Comparison of ENCODE assay signal across 27 cellular contexts in the genomic region with DNA sequence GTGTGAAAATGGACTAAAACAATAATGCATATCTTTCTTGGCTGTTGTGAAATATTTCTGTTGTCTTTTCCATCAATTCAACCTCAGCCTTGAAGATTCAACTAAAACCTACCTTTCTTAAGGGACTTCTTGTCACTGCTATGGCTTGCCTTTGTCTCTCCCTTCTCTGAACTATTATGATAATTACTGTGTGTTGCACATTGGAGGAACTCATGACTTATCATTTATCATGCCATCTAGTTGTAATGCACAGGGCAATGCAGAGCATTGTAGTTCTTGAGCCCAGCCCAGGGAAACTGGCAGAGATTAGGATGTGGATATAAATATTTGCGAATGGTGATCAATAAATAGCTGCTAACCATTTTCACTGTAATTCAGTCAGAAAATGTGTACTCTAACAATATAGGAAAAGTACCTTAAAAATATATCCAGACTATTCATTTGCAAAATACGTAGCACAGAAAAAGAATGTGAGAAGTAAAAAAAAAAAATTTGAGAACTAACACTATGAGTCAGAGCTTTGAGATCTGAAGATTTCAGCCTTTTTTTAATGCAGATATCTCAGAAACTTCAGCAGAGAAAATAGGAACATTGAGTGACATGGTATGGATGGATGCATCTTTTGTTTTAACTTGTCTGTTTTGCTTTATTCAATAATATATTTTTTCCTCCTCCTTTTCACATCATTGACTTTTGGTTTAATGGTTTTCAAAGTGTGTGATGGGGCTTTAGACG.
"Had no signal": no experiment of that assay in that cellular context is flagged by ENCODE, and none has a peak within 500 bp of the region (broad histone marks: within the 10 kb centered on the region; RNA-seq: fewer than 3 reads in every experiment).

No MANE protein-coding gene starts in this region.

- H3K27me3 Mint-ChIP-seq: activated CD4-positive, alpha-beta T cell treated with anti-CD3 and anti-CD28 coated beads, Interleukin-2, amount 10 ng/mL, durations not matched to agents 24 days and 14 days; effector memory CD8-positive, alpha-beta T cell had no signal

- H3K9me3 Mint-ChIP-seq: activated CD4-positive, alpha-beta memory T cell treated with anti-CD3 and anti-CD28 coated beads for 36 hours; activated CD4-positive, alpha-beta T cell treated with anti-CD3 and anti-CD28 coated beads, Interleukin-2, amount 10 ng/mL, durations not matched to agents 24 days and 14 days; activated T-cell treated with anti-CD3 and anti-CD28 coated beads, Interleukin-2, amount 50 U/mL, for 4 hours; activated T-helper 17 cell treated with anti-CD3 and anti-CD28 coated beads, Interleukin-2, amount 50 U/mL, for 72 hours had no signal

- H3K4me3 ChIP-seq: adrenal gland, body of pancreas, esophagus muscularis mucosa had no signal

- H3K27me3 ChIP-seq: body of pancreas, foreskin keratinocyte had no signal

- FAIRE-seq: colon had no signal

- H3K4me1 Mint-ChIP-seq: activated CD4-positive, alpha-beta T cell treated with anti-CD3 and anti-CD28 coated beads for 36 hours; activated CD4-positive, alpha-beta T cell treated with anti-CD3 and anti-CD28 coated beads, Interleukin-2, amount 10 ng/mL, durations not matched to agents 24 days and 14 days; activated T-helper 17 cell treated with anti-CD3 and anti-CD28 coated beads, Interleukin-2, amount 50 U/mL, for 72 hours had no signal

- H3K36me3 ChIP-seq: adrenal gland, esophagus muscularis mucosa had no signal

- H3K4me1 ChIP-seq: adrenal gland, body of pancreas, esophagus muscularis mucosa, foreskin keratinocyte had no signal

- ATAC-seq: activated CD4-positive, alpha-beta T cell treated with anti-CD3 and anti-CD28 coated beads for 36 hours; activated T-cell treated with anti-CD3 and anti-CD28 coated beads, Interleukin-2, amount 50 U/mL, for 4 hours; activated T-helper 17 cell treated with anti-CD3 and anti-CD28 coated beads, Interleukin-2, amount 50 U/mL, for 72 hours; body of pancreas; effector memory CD8-positive, alpha-beta T cell; foreskin keratinocyte had no signal

- H3K27ac ChIP-seq: adrenal gland, body of pancreas, esophagus muscularis mucosa, foreskin keratinocyte had no signal

- DNase-seq: activated CD4-positive, alpha-beta memory T cell treated with anti-CD3 and anti-CD28 coated beads for 36 hours; activated CD4-positive, alpha-beta T cell treated with anti-CD3 and anti-CD28 coated beads for 36 hours; activated CD4-positive, alpha-beta T cell treated with anti-CD3 and anti-CD28 coated beads, Interleukin-2, amount 10 ng/mL, durations not matched to agents 24 days and 14 days; activated CD4-positive, CD25-positive, alpha-beta regulatory T cell; activated CD4-positive, CD25-positive, alpha-beta regulatory T cell treated with anti-CD3 and anti-CD28 coated beads, Interleukin-2, amount 50 U/mL, for 72 hours; activated effector memory CD4-positive, alpha-beta T cell treated with Interleukin-2 at 50 U/mL for 16 hours; activated gamma-delta T cell treated with Interleukin-2 at 50 U/mL for 16 hours; activated naive CD4-positive, alpha-beta T cell treated with anti-CD3 and anti-CD28 coated beads, Interleukin-2, amount 50 U/mL, for 16 hours; activated naive CD4-positive, alpha-beta T cell treated with Interleukin-2 at 50 U/mL for 16 hours; activated T-cell treated with anti-CD3 and anti-CD28 coated beads, Interleukin-2, amount 50 U/mL, for 4 hours; adrenal gland; amygdala; aorta; body of pancreas; caudate nucleus; cortex of kidney; dermis blood vessel endothelial cell; effector CD4-positive, alpha-beta T cell; effector memory CD8-positive, alpha-beta T cell; erythroblast; foreskin keratinocyte; head of caudate nucleus; T-helper 2 cell had no signal

- H3K9me3 ChIP-seq: adrenal gland, body of pancreas, esophagus muscularis mucosa had no signal

- H3K27ac Mint-ChIP-seq: activated CD4-positive, alpha-beta memory T cell treated with anti-CD3 and anti-CD28 coated beads for 36 hours; activated CD4-positive, alpha-beta T cell treated with anti-CD3 and anti-CD28 coated beads for 36 hours; activated CD4-positive, alpha-beta T cell treated with anti-CD3 and anti-CD28 coated beads, Interleukin-2, amount 10 ng/mL, durations not matched to agents 24 days and 14 days; activated naive CD8-positive, alpha-beta T cell; activated T-helper 17 cell treated with anti-CD3 and anti-CD28 coated beads, Interleukin-2, amount 50 U/mL, for 72 hours; effector memory CD8-positive, alpha-beta T cell had no signal

- H3K4me3 Mint-ChIP-seq: activated CD4-positive, alpha-beta memory T cell treated with anti-CD3 and anti-CD28 coated beads for 36 hours; activated CD4-positive, alpha-beta T cell treated with anti-CD3 and anti-CD28 coated beads for 36 hours; activated CD4-positive, alpha-beta T cell treated with anti-CD3 and anti-CD28 coated beads, Interleukin-2, amount 10 ng/mL, durations not matched to agents 24 days and 14 days; activated naive CD8-positive, alpha-beta T cell; activated T-cell treated with anti-CD3 and anti-CD28 coated beads, Interleukin-2, amount 50 U/mL, for 4 hours; activated T-helper 17 cell treated with anti-CD3 and anti-CD28 coated beads, Interleukin-2, amount 50 U/mL, for 72 hours; effector memory CD8-positive, alpha-beta T cell had no signal

- H3K36me3 Mint-ChIP-seq: activated CD4-positive, alpha-beta memory T cell treated with anti-CD3 and anti-CD28 coated beads for 36 hours; activated naive CD8-positive, alpha-beta T cell had no signal
